In the genomic region with DNA sequence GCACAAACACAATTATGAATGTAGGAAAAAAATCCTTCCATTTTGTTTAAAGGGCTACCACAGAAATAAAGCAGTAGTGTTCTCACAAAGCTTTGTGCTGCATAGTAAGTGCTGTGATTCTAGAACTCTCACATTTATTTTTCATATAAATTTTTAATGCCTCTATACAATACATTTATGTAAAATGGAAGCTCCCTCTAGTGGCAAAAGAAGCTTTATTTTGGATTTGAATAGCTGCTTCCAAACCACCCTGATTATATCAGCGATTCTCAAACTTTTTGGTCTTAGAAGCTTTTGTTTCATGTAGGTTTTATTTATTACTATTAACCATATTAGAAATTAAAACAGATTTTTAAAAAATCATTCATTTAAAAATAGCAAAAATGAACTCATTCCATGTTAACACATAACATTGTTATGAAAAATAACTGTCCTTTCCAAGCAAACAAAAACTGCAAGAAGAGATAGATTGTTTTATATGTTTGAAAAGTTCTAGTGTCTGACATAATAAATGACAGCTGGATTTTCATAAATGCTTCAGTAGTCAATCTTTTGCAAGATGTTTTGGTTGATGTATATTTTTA, we compare ENCODE assay signal across 10 cellular contexts. TPM values are rescaled to one million over a fixed set of nuclear protein-coding genes. Genes with fewer than 3 reads are reported as not detected.
DNase-seq lines count a peak whose midpoint lies in the region; ATAC-seq, FAIRE-seq and TF ChIP-seq lines count a peak whose summit lies in the region.
"Had no signal": no experiment of that assay in that cellular context is flagged by ENCODE, and none has a peak within 500 bp of the region (broad histone marks: within the 10 kb centered on the region; RNA-seq: fewer than 3 reads in every experiment).

No MANE protein-coding gene starts in this region.

- peak; percentile 10 to 34; a peak in 2 of 5 replicates for TF ChIP-seq RAD21 in A549 (conservative IDR thresholded peaks at IDR 0.05 in 1 of 2, IDR thresholded peaks at IDR 0.05 in 1 of 2)

- no peak for FAIRE-seq in A549 (lab: Jason Lieb, UNC)

- no peak overlapping the region for H3K27ac Mint-ChIP-seq in activated naive CD4-positive, alpha-beta T cell treated with anti-CD3 and anti-CD28 coated beads, Interleukin-2, amount 50 U/mL, for 72 hours

- intact Hi-C loops in Panc1 (cut with micrococcal nuclease; ENCODE audit: unreplicated experiment) = loop anchor here (1.0 to 5.0 kb wide), 2 partner anchors 208 to 307 kb away; no protein-coding TSS in a partner anchor

- no peak for TF ChIP-seq POLR2A in A549 (IDR thresholded peaks at IDR 0.05; ENCODE audit: low read length)

- H3K36me3 ChIP-seq in Panc1 (ENCODE audit: control insufficient read depth, insufficient read depth, low read length) (no peaks in the 10 kb centered on the region), fibroblast of lung (ENCODE audit: control insufficient read depth, insufficient read depth, low read length) (no peaks in the 10 kb centered on the region)

- no peak overlapping the region for H2AFZ ChIP-seq in fibroblast of lung (ENCODE audit: low read length)

- H3K9me3 Mint-ChIP-seq in activated naive CD4-positive, alpha-beta T cell treated with anti-CD3 and anti-CD28 coated beads, Interleukin-2, amount 50 U/mL, for 72 hours = peaks cover 1 to 2% of the 10 kb centered on the region in 2 donors

- H3K27ac ChIP-seq in A549 (no peak overlapping the region), Panc1 (ENCODE audit: low read length) (no peak overlapping the region), fibroblast of lung (ENCODE audit: insufficient read depth, low read length) (no peak overlapping the region)

- in situ Hi-C loops in Panc1 (cut with HindIII; ENCODE audit: low pct_unique_long_range_greater_than_20kb, low sequenced_read_pairs) = no loop called here

- DNase-seq in A549 (ENCODE audit: low read depth in 1 of 2, low spot score in 1 of 2) = peak in 1 of 2 experiments; percentile 9
- peak; percentile 13 for DNase-seq in Panc1 (ENCODE audit: low read depth, low spot score)
- DNase-seq in fibroblast of lung (ENCODE audit: low read depth in 2 of 2) = peak; percentile 12 to 48
- DNase-seq in UCSD-AML1 (lab: John Stamatoyannopoulos, UW; ENCODE audit: unreplicated experiment) = no peak
- DNase-seq in activated naive CD4-positive, alpha-beta T cell treated with anti-CD3 and anti-CD28 coated beads, Interleukin-2, amount 50 U/mL, for 72 hours (ENCODE audit: low spot score in 2 of 2) = no peak
- DNase-seq in NOMO-1 treated with DMSO at 0.1 percent for 48 hours (lab: John Stamatoyannopoulos, UW; ENCODE audit: unreplicated experiment) = no peak
- DNase-seq: NK-92 treated with Interleukin-12 subunit alpha and Interleukin-12 subunit beta, amount 100 ng/mL, for 24 hours; stimulated activated CD4-positive, alpha-beta T cell treated with anti-CD3 and anti-CD28 coated beads, Interleukin-4, amount 100 ng/mL, for 1 hour had no signal

- TF ChIP-seq CTCF in A549 (IDR thresholded peaks at IDR 0.05) (peak; percentile 49), GM12873 (IDR thresholded peaks at IDR 0.05; ENCODE audit: insufficient read depth, low read depth, low read length, missing control alignments) (peak; percentile 38), Panc1 (IDR thresholded peaks at IDR 0.05) (peak; percentile 75; the same call in 1 of the 2 replicates), fibroblast of lung (conservative IDR thresholded peaks at IDR 0.05 in 1 of 2, IDR thresholded peaks at IDR 0.05 in 1 of 2; ENCODE audit: low read depth in 1 of 2, low read length in 2 of 2) (peak; percentile 45 to 46)

- CTCF ChIA-PET in A549 (lab: Yijun Ruan, JAX) (interaction anchor here (0.6 to 5.1 kb wide), 7 partner anchors 10 to 342 kb away, joined by 3 to 19 read pairs (median 3); no protein-coding TSS in a partner anchor), Panc1 (lab: Charles Lee) (interaction anchor here (0.6 to 1.3 kb wide), 6 partner anchors 9 to 323 kb away, joined by 3 to 12 read pairs (median 3); no protein-coding TSS in a partner anchor)

- ATAC-seq in A549 (no peak), Panc1 (no peak), GM18861 (IDR thresholded peaks at IDR 0.05; ENCODE audit: unreplicated experiment) (no peak)
- ATAC-seq in activated naive CD4-positive, alpha-beta T cell treated with anti-CD3 and anti-CD28 coated beads, Interleukin-2, amount 50 U/mL, for 72 hours = no peak

- H3K4me3 ChIP-seq in A549 = no peak overlapping the region
- no peak overlapping the region for H3K4me3 ChIP-seq in Panc1 (ENCODE audit: low read depth in 2 of 2, low read length in 2 of 2)
- H3K4me3 ChIP-seq in fibroblast of lung (replicated peaks in 1 of 4; ENCODE audit: control extremely low read depth in 1 of 4, insufficient read depth in 1 of 4, low read depth in 3 of 4, low read length in 4 of 4) = no peak overlapping the region

- no peaks in the 10 kb centered on the region for H4K20me1 ChIP-seq in fibroblast of lung (ENCODE audit: control insufficient read depth, extremely low read depth, insufficient read depth, low read length)

- H3K4me1 ChIP-seq in A549 (no peaks in the 10 kb centered on the region), Panc1 (ENCODE audit: control insufficient read depth, insufficient read depth, low read length) (no peaks in the 10 kb centered on the region), fibroblast of lung (ENCODE audit: control insufficient read depth, extremely low read depth, insufficient read depth, low read length) (no peaks in the 10 kb centered on the region)

- no peaks in the 10 kb centered on the region; the same call in 2 of the 3 replicates for H3K9me3 ChIP-seq in A549
- H3K9me3 ChIP-seq in Panc1 (ENCODE audit: control insufficient read depth, insufficient read depth, low read depth, low read length) = 0 out of 2 replicates have a peak, but pooled peaks cover 4% of the 10 kb centered on the region
- H3K9me3 ChIP-seq in fibroblast of lung (ENCODE audit: control insufficient read depth, insufficient read depth, low read depth, low read length) = no peaks in the 10 kb centered on the region

- H3K9ac ChIP-seq in fibroblast of lung (ENCODE audit: insufficient read depth, low read length) = no peak overlapping the region

- no peaks in the 10 kb centered on the region for H3K36me3 Mint-ChIP-seq in activated naive CD4-positive, alpha-beta T cell treated with anti-CD3 and anti-CD28 coated beads, Interleukin-2, amount 50 U/mL, for 72 hours

- H3K27me3 ChIP-seq in Panc1 (ENCODE audit: control insufficient read depth, insufficient read depth, low read length) = no peaks in the 10 kb centered on the region
- H3K27me3 ChIP-seq in fibroblast of lung (ENCODE audit: control insufficient read depth, insufficient read depth, low read length) = no peaks in the 10 kb centered on the region

- H3K4me2 ChIP-seq in A549 (no peak overlapping the region), fibroblast of lung (ENCODE audit: extremely low read depth, insufficient read depth, low read length) (no peak overlapping the region)

- no peak for TF ChIP-seq EP300 in A549 (IDR thresholded peaks at IDR 0.05)

- no TSS peak for BruUV-seq in Panc1 (replicated peaks; lab: Mats Ljungman, UMichigan)

- 0% methylated on average over 1 of the region's 1 CpG for WGBS in A549 (ENCODE audit: missing lambda C conversion rate)

- POLR2A ChIA-PET in A549 (lab: Yijun Ruan, JAX) (no interaction called here), Panc1 (lab: Charles Lee) (no interaction called here)

- no peaks in the 10 kb centered on the region for H3K79me2 ChIP-seq in fibroblast of lung (ENCODE audit: control insufficient read depth, insufficient read depth, low read length)

TF ChIP-seq in A549, 52 proteins besides CTCF, POLR2A, EP300 and RAD21:
- TF ChIP-seq TFCP2L1 (CRISPR knock-in tag; IDR thresholded peaks at IDR 0.05) = no peak
- TF ChIP-seq HOXB13 (CRISPR knock-in tag; IDR thresholded peaks at IDR 0.05; ENCODE audit: low read depth) = no peak
- TF ChIP-seq, protein P1, sequence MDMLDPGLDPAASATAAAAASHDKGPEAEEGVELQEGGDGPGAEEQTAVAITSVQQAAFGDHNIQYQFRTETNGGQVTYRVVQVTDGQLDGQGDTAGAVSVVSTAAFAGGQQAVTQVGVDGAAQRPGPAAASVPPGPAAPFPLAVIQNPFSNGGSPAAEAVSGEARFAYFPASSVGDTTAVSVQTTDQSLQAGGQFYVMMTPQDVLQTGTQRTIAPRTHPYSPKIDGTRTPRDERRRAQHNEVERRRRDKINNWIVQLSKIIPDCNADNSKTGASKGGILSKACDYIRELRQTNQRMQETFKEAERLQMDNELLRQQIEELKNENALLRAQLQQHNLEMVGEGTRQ (IDR thresholded peaks at IDR 0.05) = no peak
- TF ChIP-seq EHMT2 (IDR thresholded peaks at IDR 0.05; ENCODE audit: low read depth) = no peak
- TF ChIP-seq EHF (CRISPR knock-in tag; IDR thresholded peaks at IDR 0.05) = no peak
- no peak for TF ChIP-seq JUNB (IDR thresholded peaks at IDR 0.05)
- TF ChIP-seq, protein P2, sequence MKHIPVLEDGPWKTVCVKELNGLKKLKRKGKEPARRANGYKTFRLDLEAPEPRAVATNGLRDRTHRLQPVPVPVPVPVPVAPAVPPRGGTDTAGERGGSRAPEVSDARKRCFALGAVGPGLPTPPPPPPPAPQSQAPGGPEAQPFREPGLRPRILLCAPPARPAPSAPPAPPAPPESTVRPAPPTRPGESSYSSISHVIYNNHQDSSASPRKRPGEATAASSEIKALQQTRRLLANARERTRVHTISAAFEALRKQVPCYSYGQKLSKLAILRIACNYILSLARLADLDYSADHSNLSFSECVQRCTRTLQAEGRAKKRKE (CRISPR knock-in tag; IDR thresholded peaks at IDR 0.05; ENCODE audit: low read depth) = no peak
- no peak for TF ChIP-seq ZFP36 (IDR thresholded peaks at IDR 0.05; ENCODE audit: borderline replicate concordance, partially characterized antibody)
- TF ChIP-seq SMC3 (IDR thresholded peaks at IDR 0.05) = peak; percentile 33; the same call in 1 of the 3 replicates

RNA-seq across cellular contexts. Expression of a gene that starts 38.4 kb away (rescaled TPM):
- polyA plus RNA-seq in A549 (2011; rRNA removed) = not detected in 2 replicates
- not detected in 2 replicates for polyA plus RNA-seq in A549 (2012; cell fraction: cytosol; rRNA removed)
- not detected in 2 replicates for polyA plus RNA-seq in A549 (2012; cell fraction: nucleus; rRNA removed)
- not detected in 3 replicates for polyA plus RNA-seq in A549 (2017; fragmentation: RNase III; extraction: RNeasy Plus Mini Kit Qiagen cat#74134 plus additional on column Dnase treatment)
- not detected in 2 replicates for polyA minus RNA-seq in A549 (2011; rRNA and poly(A)+ RNA removed)
- total RNA-seq in Panc1 (2021; ENCODE audit: unreplicated experiment) = 0.05 TPM
- polyA plus RNA-seq in Panc1 (2012; ENCODE audit: insufficient read length) = 0.07 TPM
- total RNA-seq in fibroblast of lung = under 0.01 TPM in 1 of 2 replicates, not detected in the other
- 0.02 TPM in 1 of 2 replicates, not detected in the other for polyA plus RNA-seq in fibroblast of lung
- 0.03 and 0.05 TPM in 2 replicates for polyA plus RNA-seq in fibroblast of lung (2012)
- not detected in 2 replicates for polyA minus RNA-seq in fibroblast of lung (ENCODE audit: low replicate concordance)
- total RNA-seq in activated naive CD4-positive, alpha-beta T cell treated with anti-CD3 and anti-CD28 coated beads, Interleukin-2, amount 50 U/mL, for 72 hours = not detected

Comparison
In these comparisons a context has a peak if more than half of its experiments do, and no peak if none do; other contexts are left out.
1. DNase-seq: peak in Panc1 (single experiment) and fibroblast of lung (2 of 2); none in UCSD-AML1 (single experiment), activated naive CD4-positive, alpha-beta T cell treated with anti-CD3 and anti-CD28 coated beads, Interleukin-2, amount 50 U/mL, for 72 hours (0 of 2) and NOMO-1 treated with DMSO at 0.1 percent for 48 hours (single experiment).
2. Peak in every context shown above with its lines, with median percentiles within 50 percentile points of each other: CTCF ChIP-seq.